In genomic region chr11:2808850-2809847, GRCh38 we compare ENCODE assay signal across 14 cellular contexts.
A peak's percentile ranks its signal among the peaks of the same experiment; 100 is the strongest.
DNase-seq lines count a peak whose midpoint lies in the region; ATAC-seq and TF ChIP-seq lines count a peak whose summit lies in the region.
"Had no signal": no experiment of that assay in that cellular context is flagged by ENCODE, and none has a peak within 500 bp of the region (broad histone marks: within the 10 kb centered on the region; RNA-seq: fewer than 3 reads in every experiment).

No MANE protein-coding gene starts in this region.

- no peak overlapping the region for H2BK12ac ChIP-seq in neuronal stem cell (ENCODE audit: low read length)

- DNase-seq in cardiac septum (ENCODE audit: low spot score) (peak; percentile 47), right atrium auricular region (ENCODE audit: low spot score) (no peak), fibroblast of mammary gland (ENCODE audit: low read depth) (peak; percentile 14), neuronal stem cell (ENCODE audit: low spot score) (no peak), NCI-H2081 treated with DMSO at 0.1 percent for 48 hours (lab: John Stamatoyannopoulos, UW) (no peak)
- DNase-seq: activated CD4-positive, alpha-beta memory T cell treated with anti-CD3 and anti-CD28 coated beads, Interleukin-2, amount 10 ng/mL, durations not matched to agents 7 days and 5 days; foreskin fibroblast; H7; KG1; NCI-H1417 had no signal

- no peak overlapping the region for H4K91ac ChIP-seq in neuronal stem cell (ENCODE audit: low read depth, low read length, poor library complexity)

- H3K27me3 ChIP-seq in right atrium auricular region (no peaks in the 10 kb centered on the region), neuronal stem cell (ENCODE audit: control insufficient read depth in 3 of 3, insufficient read depth in 3 of 3, low read depth in 1 of 3, low read length in 3 of 3) (peaks cover 0 to 1% (median 0%) of the 10 kb centered on the region in 3 experiments)
- H3K27me3 ChIP-seq: left lung had no signal

- H2AFZ ChIP-seq in neuronal stem cell (ENCODE audit: low read length), result no peak overlapping the region

- no peak overlapping the region for H3K9ac ChIP-seq in neuronal stem cell (ENCODE audit: low read depth, low read length, poor library complexity)

- no peak overlapping the region for H3K4me3 ChIP-seq in right atrium auricular region
- H3K4me3 ChIP-seq in fibroblast of mammary gland (ENCODE audit: control insufficient read depth, low read depth, low read length), result no peak overlapping the region
- H3K4me3 ChIP-seq in neuronal stem cell (ENCODE audit: low read length in 2 of 2), result no peak overlapping the region
- H3K4me3 ChIP-seq: left lung, prostate gland had no signal

- H3K79me1 ChIP-seq in neuronal stem cell (ENCODE audit: low read depth, low read length), result no peaks in the 10 kb centered on the region

- H4K8ac ChIP-seq in neuronal stem cell (ENCODE audit: low read depth, low read length), result no peak overlapping the region

- H3K36me3 ChIP-seq in right atrium auricular region (no peaks in the 10 kb centered on the region), neuronal stem cell (replicated peaks in 1 of 2; ENCODE audit: control insufficient read depth in 2 of 2, insufficient read depth in 2 of 2, low read length in 2 of 2) (no peaks in the 10 kb centered on the region)
- H3K36me3 ChIP-seq: left lung, prostate gland had no signal

- no peak overlapping the region for H2BK5ac ChIP-seq in neuronal stem cell (ENCODE audit: low read length)

- H3K9me3 ChIP-seq in right atrium auricular region, result no peaks in the 10 kb centered on the region
- peaks cover 2 to 4% of the 10 kb centered on the region in 2 donors for H3K9me3 ChIP-seq in neuronal stem cell (replicated peaks in 1 of 2; ENCODE audit: control insufficient read depth in 2 of 2, insufficient read depth in 1 of 2, low read depth in 1 of 2, low read length in 2 of 2)
- H3K9me3 ChIP-seq: left lung, prostate gland had no signal

- H3K4ac ChIP-seq in neuronal stem cell (ENCODE audit: low read length), result no peak overlapping the region

- no peak overlapping the region for H3K27ac ChIP-seq in right atrium auricular region
- no peak overlapping the region for H3K27ac ChIP-seq in neuronal stem cell (replicated peaks; ENCODE audit: low read length)
- H3K27ac ChIP-seq: left lung, prostate gland had no signal

- H2BK120ac ChIP-seq in neuronal stem cell (ENCODE audit: low read depth, low read length), result no peak overlapping the region

- ATAC-seq in GM19023 (IDR thresholded peaks at IDR 0.05; ENCODE audit: unreplicated experiment), result no peak
- no peak for ATAC-seq in GM18873 (IDR thresholded peaks at IDR 0.05; ENCODE audit: low FRiP score, unreplicated experiment)
- ATAC-seq: left lung had no signal

- H3K4me1 ChIP-seq in right atrium auricular region, result peaks cover 0 to 60% of the 10 kb centered on the region in 2 donors
- H3K4me1 ChIP-seq in neuronal stem cell (ENCODE audit: control insufficient read depth in 2 of 2, insufficient read depth in 1 of 2, low read depth in 1 of 2, low read length in 2 of 2), result peaks cover 12 to 38% of the 10 kb centered on the region in 2 donors

- no peak for TF ChIP-seq CTCF in right atrium auricular region (IDR thresholded peaks at IDR 0.05)
- TF ChIP-seq CTCF in fibroblast of mammary gland (conservative IDR thresholded peaks at IDR 0.05; ENCODE audit: control insufficient read depth, insufficient read depth, low read depth, low read length), result no peak

- H3K4me2 ChIP-seq in neuronal stem cell (ENCODE audit: insufficient read depth, low read length, poor library complexity, severe bottlenecking), result no peak overlapping the region

- no peak overlapping the region for H3K14ac ChIP-seq in neuronal stem cell (ENCODE audit: low read length)

- no peak overlapping the region for H2BK15ac ChIP-seq in neuronal stem cell (ENCODE audit: low read length)

- no peak overlapping the region for H2AK5ac ChIP-seq in neuronal stem cell (ENCODE audit: low read depth, low read length)

- no peak overlapping the region for H3K23ac ChIP-seq in neuronal stem cell (ENCODE audit: low read depth, low read length, poor library complexity)

- intact Hi-C loops in cardiac septum (cut with DNase I), result no loop called here

- peak overlapping the region; percentile 1 for H3K18ac ChIP-seq in neuronal stem cell (ENCODE audit: low read length)

- no CpG with 5 or more reads among the region's 15 CpGs for WGBS in neuronal stem cell (ENCODE audit: extremely low coverage in 2 of 2, insufficient read length in 2 of 2, insufficient replicate concordance in 1 of 2), 2 donors

Comparison
In these comparisons a context has a peak if more than half of its experiments do, and no peak if none do; other contexts are left out.
1. DNase-seq: peak in cardiac septum (single experiment) and fibroblast of mammary gland (single experiment); none in right atrium auricular region (single experiment), neuronal stem cell (single experiment) and NCI-H2081 treated with DMSO at 0.1 percent for 48 hours (single experiment).